In the genomic region with DNA sequence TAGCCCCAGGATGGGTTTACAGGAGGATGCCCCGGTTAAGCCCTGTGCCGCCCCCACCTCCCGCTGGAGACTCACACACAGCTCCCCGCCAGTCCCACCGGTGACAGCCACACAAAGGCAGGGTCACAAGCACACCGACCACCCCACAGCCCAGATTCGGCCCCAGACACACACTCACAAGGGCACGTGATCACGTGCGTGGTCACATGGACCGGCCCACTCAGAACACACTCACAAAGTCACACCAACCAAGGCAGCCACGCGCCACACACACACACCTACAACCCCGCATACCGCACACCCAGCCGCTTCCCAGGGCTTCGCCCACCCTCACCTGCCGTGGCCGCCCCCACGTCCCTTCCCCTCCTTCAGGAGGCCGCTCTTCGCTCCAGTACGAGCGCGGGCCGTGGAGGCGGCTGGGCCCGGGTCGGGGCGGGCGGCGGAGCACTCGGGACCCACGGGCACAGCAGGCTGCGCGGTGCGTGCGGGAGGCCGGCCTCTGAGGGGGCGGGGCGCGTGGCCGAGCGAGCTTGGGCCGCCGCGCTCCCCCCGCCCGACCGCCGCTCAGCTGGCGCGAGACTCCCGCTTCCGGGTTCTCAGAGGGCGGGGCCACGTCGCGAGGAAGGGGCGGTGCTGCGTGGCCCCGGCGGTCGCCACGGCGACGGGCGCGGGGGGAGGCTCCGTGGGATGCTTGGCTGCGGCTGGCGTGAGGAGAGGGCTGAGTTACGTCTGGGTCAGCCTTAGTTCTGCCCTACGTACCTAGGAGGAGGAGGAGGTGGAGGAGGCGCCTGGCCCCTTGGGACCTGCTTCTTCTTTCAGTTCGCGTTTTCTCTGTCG, we compare ENCODE assay signal across 1 cellular context.
TF ChIP-seq lines count a peak whose summit lies in the region.

A gene with protein sequence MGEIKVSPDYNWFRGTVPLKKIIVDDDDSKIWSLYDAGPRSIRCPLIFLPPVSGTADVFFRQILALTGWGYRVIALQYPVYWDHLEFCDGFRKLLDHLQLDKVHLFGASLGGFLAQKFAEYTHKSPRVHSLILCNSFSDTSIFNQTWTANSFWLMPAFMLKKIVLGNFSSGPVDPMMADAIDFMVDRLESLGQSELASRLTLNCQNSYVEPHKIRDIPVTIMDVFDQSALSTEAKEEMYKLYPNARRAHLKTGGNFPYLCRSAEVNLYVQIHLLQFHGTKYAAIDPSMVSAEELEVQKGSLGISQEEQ (minus strand): TSS at position 584 of the 837 bp plus-strand sequence. CDS start 6,345 bp downstream, outside the sequence.

TF ChIP-seq in K562, 482 proteins besides CTCF, POLR2A, EP300 and RAD21 (continued from another document and continues in another):
- TF ChIP-seq, protein P1, sequence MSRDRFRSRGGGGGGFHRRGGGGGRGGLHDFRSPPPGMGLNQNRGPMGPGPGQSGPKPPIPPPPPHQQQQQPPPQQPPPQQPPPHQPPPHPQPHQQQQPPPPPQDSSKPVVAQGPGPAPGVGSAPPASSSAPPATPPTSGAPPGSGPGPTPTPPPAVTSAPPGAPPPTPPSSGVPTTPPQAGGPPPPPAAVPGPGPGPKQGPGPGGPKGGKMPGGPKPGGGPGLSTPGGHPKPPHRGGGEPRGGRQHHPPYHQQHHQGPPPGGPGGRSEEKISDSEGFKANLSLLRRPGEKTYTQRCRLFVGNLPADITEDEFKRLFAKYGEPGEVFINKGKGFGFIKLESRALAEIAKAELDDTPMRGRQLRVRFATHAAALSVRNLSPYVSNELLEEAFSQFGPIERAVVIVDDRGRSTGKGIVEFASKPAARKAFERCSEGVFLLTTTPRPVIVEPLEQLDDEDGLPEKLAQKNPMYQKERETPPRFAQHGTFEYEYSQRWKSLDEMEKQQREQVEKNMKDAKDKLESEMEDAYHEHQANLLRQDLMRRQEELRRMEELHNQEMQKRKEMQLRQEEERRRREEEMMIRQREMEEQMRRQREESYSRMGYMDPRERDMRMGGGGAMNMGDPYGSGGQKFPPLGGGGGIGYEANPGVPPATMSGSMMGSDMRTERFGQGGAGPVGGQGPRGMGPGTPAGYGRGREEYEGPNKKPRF (IDR thresholded peaks at IDR 0.05; ENCODE audit: low read depth, low read length): no peak
- TF ChIP-seq PML (IDR thresholded peaks at IDR 0.05; ENCODE audit: low read length) (no peak), SRSF7 (optimal IDR thresholded peaks at IDR 0.05; ENCODE audit: low read depth, low read length) (no peak), TOE1 (IDR thresholded peaks at IDR 0.05; ENCODE audit: borderline replicate concordance) (peak; percentile 95), TOE1 (CRISPR knock-in tag; IDR thresholded peaks at IDR 0.05; ENCODE audit: borderline replicate concordance, low read depth) (peak; percentile 75; the same call in 1 of the 2 replicates), KLF10 (CRISPR knock-in tag; IDR thresholded peaks at IDR 0.05) (no peak), ZNF253 (CRISPR knock-in tag; conservative IDR thresholded peaks at IDR 0.05) (no peak), STAT5B (CRISPR knock-in tag; IDR thresholded peaks at IDR 0.05) (no peak), WHSC1 (IDR thresholded peaks at IDR 0.05; ENCODE audit: low read length) (no peak), HNRNPUL1 (IDR thresholded peaks at IDR 0.05; ENCODE audit: low read length) (no peak), NELFE (IDR thresholded peaks at IDR 0.05; ENCODE audit: insufficient read depth, insufficient read length) (no peak), NCOA4 (IDR thresholded peaks at IDR 0.05; ENCODE audit: partially characterized antibody) (no peak), PHB (CRISPR knock-in tag; IDR thresholded peaks at IDR 0.05) (no peak), ETV1 (tag; conservative IDR thresholded peaks at IDR 0.05; ENCODE audit: low read depth) (no peak), SIN3B (IDR thresholded peaks at IDR 0.05; ENCODE audit: low read depth) (peak; percentile 80), EP400 (IDR thresholded peaks at IDR 0.05) (peak; percentile 91), BRD9 (IDR thresholded peaks at IDR 0.05; ENCODE audit: low read depth, partially characterized antibody) (no peak), ZSCAN32 (CRISPR knock-in tag; IDR thresholded peaks at IDR 0.05) (no peak), FIP1L1 (IDR thresholded peaks at IDR 0.05; ENCODE audit: low read depth, low read length, poor library complexity, severe bottlenecking) (peak; percentile 48), SMAD3 (CRISPR knock-in tag; conservative IDR thresholded peaks at IDR 0.05) (no peak), NFE2L1 (tag; IDR thresholded peaks at IDR 0.05; ENCODE audit: borderline replicate concordance, low read depth) (no peak), JUND (IDR thresholded peaks at IDR 0.05; ENCODE audit: borderline replicate concordance, low read depth, low read length) (peak; percentile 50; the same call in 1 of the 2 replicates), JUND (tag; IDR thresholded peaks at IDR 0.05; ENCODE audit: borderline replicate concordance, low read depth, low read length) (peak; percentile 36; the same call in 1 of the 3 replicates), ELF4 (CRISPR knock-in tag; IDR thresholded peaks at IDR 0.05) (peak; percentile 87), KAT8 (IDR thresholded peaks at IDR 0.05; ENCODE audit: low read depth) (no peak), PHF20 (IDR thresholded peaks at IDR 0.05; ENCODE audit: partially characterized antibody) (peak; percentile 83), ARID1B (IDR thresholded peaks at IDR 0.05) (peak; percentile 41), HDAC1 (IDR thresholded peaks at IDR 0.05) (peak in 1 of 2 experiments; percentile 97; a peak in 2 of 4 replicates), BRD4 (IDR thresholded peaks at IDR 0.05) (0 out of 2 replicates have a peak, but pooled peaks have one; percentile 55), ESRRA (IDR thresholded peaks at IDR 0.05; ENCODE audit: borderline replicate concordance, low read depth) (peak; percentile 68; the same call in 1 of the 2 replicates), MEF2D (tag; conservative IDR thresholded peaks at IDR 0.05; ENCODE audit: low read depth) (no peak), TAF9B (IDR thresholded peaks at IDR 0.05; ENCODE audit: partially characterized antibody) (peak; percentile 18), ZNF175 (CRISPR knock-in tag; IDR thresholded peaks at IDR 0.05; ENCODE audit: low read depth) (no peak), DNMT1 (IDR thresholded peaks at IDR 0.05) (0 out of 2 replicates have a peak, but pooled peaks have one; percentile 49), ZNF589 (CRISPR knock-in tag; IDR thresholded peaks at IDR 0.05; ENCODE audit: low read depth) (no peak), SRSF1 (IDR thresholded peaks at IDR 0.05; ENCODE audit: low read depth, low read length) (no peak), ZNF445 (CRISPR knock-in tag; IDR thresholded peaks at IDR 0.05; ENCODE audit: low read depth) (no peak), NRF1 (conservative IDR thresholded peaks at IDR 0.05 in 1 of 2, IDR thresholded peaks at IDR 0.05 in 1 of 2) (peak in 1 of 2 experiments; percentile 75; a peak in 3 of 4 replicates), ZNF143 (CRISPR knock-in tag; IDR thresholded peaks at IDR 0.05) (no peak), KLF1 (tag; IDR thresholded peaks at IDR 0.05) (peak; percentile 13; the same call in 1 of the 2 replicates), MCM3 (IDR thresholded peaks at IDR 0.05) (no peak), EWSR1 (IDR thresholded peaks at IDR 0.05; ENCODE audit: borderline replicate concordance, low read depth, partially characterized antibody) (no peak), CBX3 (IDR thresholded peaks at IDR 0.05; ENCODE audit: borderline replicate concordance in 1 of 2, low read length in 2 of 2) (no peak)
- TF ChIP-seq, protein P2, sequence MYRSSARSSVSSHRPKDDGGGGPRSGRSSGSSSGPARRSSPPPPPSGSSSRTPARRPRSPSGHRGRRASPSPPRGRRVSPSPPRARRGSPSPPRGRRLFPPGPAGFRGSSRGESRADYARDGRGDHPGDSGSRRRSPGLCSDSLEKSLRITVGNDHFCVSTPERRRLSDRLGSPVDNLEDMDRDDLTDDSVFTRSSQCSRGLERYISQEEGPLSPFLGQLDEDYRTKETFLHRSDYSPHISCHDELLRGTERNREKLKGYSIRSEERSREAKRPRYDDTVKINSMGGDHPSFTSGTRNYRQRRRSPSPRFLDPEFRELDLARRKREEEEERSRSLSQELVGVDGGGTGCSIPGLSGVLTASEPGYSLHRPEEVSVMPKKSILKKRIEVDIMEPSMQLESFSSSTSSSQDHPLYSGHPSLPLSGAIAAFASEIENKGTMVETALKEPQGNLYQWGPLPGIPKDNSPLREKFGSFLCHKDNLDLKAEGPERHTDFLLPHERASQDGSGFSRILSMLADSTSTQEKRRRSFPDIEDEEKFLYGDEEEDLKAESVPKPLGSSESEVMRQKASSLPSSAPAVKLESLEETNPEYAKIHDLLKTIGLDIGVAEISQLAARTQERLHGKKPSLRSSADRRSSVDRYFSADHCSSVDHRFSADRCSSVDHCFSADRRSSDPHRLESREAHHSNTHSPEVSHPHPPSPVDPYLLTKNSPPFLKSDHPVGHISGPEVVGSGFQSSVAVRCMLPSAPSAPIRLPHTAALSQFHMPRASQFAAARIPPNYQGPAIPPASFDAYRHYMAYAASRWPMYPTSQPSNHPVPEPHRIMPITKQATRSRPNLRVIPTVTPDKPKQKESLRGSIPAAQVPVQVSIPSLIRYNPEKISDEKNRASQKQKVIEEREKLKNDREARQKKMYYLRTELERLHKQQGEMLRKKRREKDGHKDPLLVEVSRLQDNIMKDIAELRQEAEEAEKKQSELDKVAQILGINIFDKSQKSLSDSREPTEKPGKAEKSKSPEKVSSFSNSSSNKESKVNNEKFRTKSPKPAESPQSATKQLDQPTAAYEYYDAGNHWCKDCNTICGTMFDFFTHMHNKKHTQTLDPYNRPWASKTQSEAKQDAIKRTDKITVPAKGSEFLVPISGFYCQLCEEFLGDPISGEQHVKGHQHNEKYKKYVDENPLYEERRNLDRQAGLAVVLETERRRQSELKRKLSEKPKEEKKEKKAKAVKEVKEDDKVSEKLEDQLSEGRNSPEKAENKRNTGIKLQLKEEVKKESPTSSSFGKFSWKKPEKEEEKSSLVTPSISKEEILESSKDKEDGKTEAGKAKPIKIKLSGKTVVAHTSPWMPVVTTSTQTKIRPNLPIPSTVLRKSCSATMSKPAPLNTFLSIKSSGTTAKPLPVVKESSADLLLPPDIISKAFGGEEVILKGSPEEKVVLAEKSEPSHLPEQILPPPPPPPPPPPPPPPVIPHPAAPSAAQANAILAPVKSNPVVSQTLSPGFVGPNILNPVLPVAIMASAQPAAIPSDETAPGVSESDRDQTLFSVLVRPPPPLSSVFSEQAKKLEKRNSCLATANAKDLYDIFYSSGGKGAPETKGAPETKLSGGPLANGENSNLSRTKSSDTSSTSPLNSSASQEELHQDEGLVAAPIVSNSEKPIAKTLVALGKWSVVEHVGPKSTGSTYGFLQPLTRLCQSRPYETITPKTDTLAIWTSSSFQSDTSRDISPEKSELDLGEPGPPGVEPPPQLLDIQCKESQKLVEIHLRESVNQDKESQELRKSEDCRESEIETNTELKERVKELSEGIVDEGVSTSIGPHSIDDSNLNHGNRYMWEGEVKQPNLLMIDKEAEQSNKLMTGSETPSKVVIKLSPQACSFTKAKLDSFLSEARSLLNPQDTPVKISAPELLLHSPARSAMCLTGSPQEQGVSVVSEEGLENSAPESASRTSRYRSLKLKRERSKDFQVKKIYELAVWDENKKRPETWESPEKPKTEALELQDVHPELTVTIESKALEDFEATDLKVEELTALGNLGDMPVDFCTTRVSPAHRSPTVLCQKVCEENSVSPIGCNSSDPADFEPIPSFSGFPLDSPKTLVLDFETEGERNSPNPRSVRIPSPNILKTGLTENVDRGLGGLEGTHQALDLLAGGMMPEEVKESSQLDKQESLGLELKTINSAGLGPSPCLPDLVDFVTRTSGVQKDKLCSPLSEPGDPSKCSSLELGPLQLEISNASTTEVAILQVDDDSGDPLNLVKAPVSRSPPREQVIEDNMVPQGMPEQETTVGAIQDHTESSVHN (IDR thresholded peaks at IDR 0.05; ENCODE audit: borderline replicate concordance in 1 of 2, low read depth in 1 of 2): 0 out of 4 replicates have a peak, but pooled peaks of 1 of the 2 experiments have one; percentile 24
- TF ChIP-seq, protein P3, sequence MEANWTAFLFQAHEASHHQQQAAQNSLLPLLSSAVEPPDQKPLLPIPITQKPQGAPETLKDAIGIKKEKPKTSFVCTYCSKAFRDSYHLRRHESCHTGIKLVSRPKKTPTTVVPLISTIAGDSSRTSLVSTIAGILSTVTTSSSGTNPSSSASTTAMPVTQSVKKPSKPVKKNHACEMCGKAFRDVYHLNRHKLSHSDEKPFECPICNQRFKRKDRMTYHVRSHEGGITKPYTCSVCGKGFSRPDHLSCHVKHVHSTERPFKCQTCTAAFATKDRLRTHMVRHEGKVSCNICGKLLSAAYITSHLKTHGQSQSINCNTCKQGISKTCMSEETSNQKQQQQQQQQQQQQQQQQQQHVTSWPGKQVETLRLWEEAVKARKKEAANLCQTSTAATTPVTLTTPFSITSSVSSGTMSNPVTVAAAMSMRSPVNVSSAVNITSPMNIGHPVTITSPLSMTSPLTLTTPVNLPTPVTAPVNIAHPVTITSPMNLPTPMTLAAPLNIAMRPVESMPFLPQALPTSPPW (CRISPR knock-in tag; IDR thresholded peaks at IDR 0.05): peak; percentile 100
- TF ChIP-seq, protein P4, sequence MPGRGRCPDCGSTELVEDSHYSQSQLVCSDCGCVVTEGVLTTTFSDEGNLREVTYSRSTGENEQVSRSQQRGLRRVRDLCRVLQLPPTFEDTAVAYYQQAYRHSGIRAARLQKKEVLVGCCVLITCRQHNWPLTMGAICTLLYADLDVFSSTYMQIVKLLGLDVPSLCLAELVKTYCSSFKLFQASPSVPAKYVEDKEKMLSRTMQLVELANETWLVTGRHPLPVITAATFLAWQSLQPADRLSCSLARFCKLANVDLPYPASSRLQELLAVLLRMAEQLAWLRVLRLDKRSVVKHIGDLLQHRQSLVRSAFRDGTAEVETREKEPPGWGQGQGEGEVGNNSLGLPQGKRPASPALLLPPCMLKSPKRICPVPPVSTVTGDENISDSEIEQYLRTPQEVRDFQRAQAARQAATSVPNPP (IDR thresholded peaks at IDR 0.05; ENCODE audit: borderline replicate concordance, insufficient read depth, insufficient read length): no peak
- TF ChIP-seq, protein P5, sequence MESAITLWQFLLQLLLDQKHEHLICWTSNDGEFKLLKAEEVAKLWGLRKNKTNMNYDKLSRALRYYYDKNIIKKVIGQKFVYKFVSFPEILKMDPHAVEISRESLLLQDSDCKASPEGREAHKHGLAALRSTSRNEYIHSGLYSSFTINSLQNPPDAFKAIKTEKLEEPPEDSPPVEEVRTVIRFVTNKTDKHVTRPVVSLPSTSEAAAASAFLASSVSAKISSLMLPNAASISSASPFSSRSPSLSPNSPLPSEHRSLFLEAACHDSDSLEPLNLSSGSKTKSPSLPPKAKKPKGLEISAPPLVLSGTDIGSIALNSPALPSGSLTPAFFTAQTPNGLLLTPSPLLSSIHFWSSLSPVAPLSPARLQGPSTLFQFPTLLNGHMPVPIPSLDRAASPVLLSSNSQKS (CRISPR knock-in tag; IDR thresholded peaks at IDR 0.05): no peak
- TF ChIP-seq, protein P6, sequence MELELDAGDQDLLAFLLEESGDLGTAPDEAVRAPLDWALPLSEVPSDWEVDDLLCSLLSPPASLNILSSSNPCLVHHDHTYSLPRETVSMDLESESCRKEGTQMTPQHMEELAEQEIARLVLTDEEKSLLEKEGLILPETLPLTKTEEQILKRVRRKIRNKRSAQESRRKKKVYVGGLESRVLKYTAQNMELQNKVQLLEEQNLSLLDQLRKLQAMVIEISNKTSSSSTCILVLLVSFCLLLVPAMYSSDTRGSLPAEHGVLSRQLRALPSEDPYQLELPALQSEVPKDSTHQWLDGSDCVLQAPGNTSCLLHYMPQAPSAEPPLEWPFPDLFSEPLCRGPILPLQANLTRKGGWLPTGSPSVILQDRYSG (tag; conservative IDR thresholded peaks at IDR 0.05; ENCODE audit: low read depth): no peak
